ENCODE assay signal across 9 cellular contexts in genomic region chr11:2398664-2399355, GRCh38. TPM values are rescaled to one million over a fixed set of nuclear protein-coding genes. Genes with fewer than 3 reads are reported as not detected.
A peak's percentile ranks its signal among the peaks of the same experiment; 100 is the strongest.
DNase-seq lines count a peak whose midpoint lies in the region; ATAC-seq and TF ChIP-seq lines count a peak whose summit lies in the region.
"Had no signal": no experiment of that assay in that cellular context is flagged by ENCODE, and none has a peak within 500 bp of the region (broad histone marks: within the 10 kb centered on the region; RNA-seq: fewer than 3 reads in every experiment).

No MANE protein-coding gene starts in this region.

- peaks cover 19% of the 10 kb centered on the region for H3K79me2 ChIP-seq in neural progenitor cell (ENCODE audit: low read depth)

- H3K9me3 ChIP-seq in CD4-positive, CD25-positive, alpha-beta regulatory T cell (ENCODE audit: control insufficient read depth in 2 of 2, low read length in 2 of 2) = no peaks in the 10 kb centered on the region
- no peaks in the 10 kb centered on the region for H3K9me3 ChIP-seq in neural progenitor cell (ENCODE audit: low read depth)

- H3K9ac ChIP-seq in neural progenitor cell = no peak overlapping the region

- no peak overlapping the region for H3K4me3 ChIP-seq in CD4-positive, CD25-positive, alpha-beta regulatory T cell (ENCODE audit: low read depth, low read length)
- H3K4me3 ChIP-seq in LNCaP clone FGC (ENCODE audit: low read depth, low read length) (peak overlapping the region; percentile 100), choroid plexus epithelial cell (ENCODE audit: low read depth, low read length) (peak overlapping the region; percentile 86), neural progenitor cell (no peak overlapping the region)

- DNase-seq in CD4-positive, CD25-positive, alpha-beta regulatory T cell = no peak
- DNase-seq in LNCaP clone FGC (ENCODE audit: low read depth) = no peak
- DNase-seq in choroid plexus epithelial cell (ENCODE audit: low read depth) = no peak
- DNase-seq in neural progenitor cell (ENCODE audit: low spot score) = no peak
- DNase-seq in mesenteric fat pad (ENCODE audit: low spot score) = no peak
- no peak for DNase-seq in NCI-H345 treated with DMSO at 0.1 percent for 48 hours (lab: John Stamatoyannopoulos, UW; ENCODE audit: unreplicated experiment)
- no peak for DNase-seq in ACHN

- H2AFZ ChIP-seq in neural progenitor cell (replicated peaks) = no peak overlapping the region

- no peaks in the 10 kb centered on the region for H3K27me3 ChIP-seq in CD4-positive, CD25-positive, alpha-beta regulatory T cell (ENCODE audit: control insufficient read depth, insufficient read depth, low read length)
- H3K27me3 ChIP-seq in neural progenitor cell = no peaks in the 10 kb centered on the region

- peak overlapping the region; percentile 74 for H3K4me2 ChIP-seq in neural progenitor cell

- in situ Hi-C loops in ACHN (cut with HindIII; ENCODE audit: low pct_ligation_motif_present, low pct_unique_long_range_greater_than_20kb, low sequenced_read_pairs) = no loop called here

- H4K20me1 ChIP-seq in neural progenitor cell (ENCODE audit: low read depth) = peaks cover 8% of the 10 kb centered on the region

- peaks cover 21% of the 10 kb centered on the region for H3K4me1 ChIP-seq in CD4-positive, CD25-positive, alpha-beta regulatory T cell (ENCODE audit: control insufficient read depth, insufficient read depth, low read length, poor library complexity, severe bottlenecking)
- peaks cover 5% of the 10 kb centered on the region for H3K4me1 ChIP-seq in neural progenitor cell

- peaks cover 3% of the 10 kb centered on the region for H3K36me3 Mint-ChIP-seq in CD4-positive, CD25-positive, alpha-beta regulatory T cell
- no peaks in the 10 kb centered on the region for H3K36me3 Mint-ChIP-seq in neural progenitor cell

- H3K27me3 Mint-ChIP-seq in CD4-positive, CD25-positive, alpha-beta regulatory T cell = no peaks in the 10 kb centered on the region
- H3K27me3 Mint-ChIP-seq in neural progenitor cell (ENCODE audit: insufficient read depth, low read depth) = no peaks in the 10 kb centered on the region

- peaks cover 19% of the 10 kb centered on the region for H3K36me3 ChIP-seq in CD4-positive, CD25-positive, alpha-beta regulatory T cell (ENCODE audit: control insufficient read depth, insufficient read depth, low read length)
- H3K36me3 ChIP-seq in neural progenitor cell = no peaks in the 10 kb centered on the region

- ATAC-seq in CD4-positive, CD25-positive, alpha-beta regulatory T cell (ENCODE audit: low read depth in 2 of 2) = no peak
- ATAC-seq in GM18498 (IDR thresholded peaks at IDR 0.05; ENCODE audit: unreplicated experiment) = no peak

- H3K4me3 Mint-ChIP-seq in CD4-positive, CD25-positive, alpha-beta regulatory T cell = peak overlapping the region; percentile 88 to 97 (median 92)
- peak overlapping the region; percentile 92 for H3K4me3 Mint-ChIP-seq in neural progenitor cell

- peak overlapping the region; percentile 97 for H3K27ac ChIP-seq in CD4-positive, CD25-positive, alpha-beta regulatory T cell (ENCODE audit: insufficient read depth, low read length, poor library complexity, severe bottlenecking)
- H3K27ac ChIP-seq in neural progenitor cell = peak overlapping the region; percentile 73

- peaks cover 22% of the 10 kb centered on the region for H3F3A ChIP-seq in neural progenitor cell (ENCODE audit: low read depth)

- peaks cover 0 to 26% (median 9%) of the 10 kb centered on the region in 4 donors for H3K4me1 Mint-ChIP-seq in CD4-positive, CD25-positive, alpha-beta regulatory T cell
- H3K4me1 Mint-ChIP-seq in neural progenitor cell = peaks cover 6% of the 10 kb centered on the region

- no peaks in the 10 kb centered on the region for H3K9me3 Mint-ChIP-seq in CD4-positive, CD25-positive, alpha-beta regulatory T cell
- H3K9me3 Mint-ChIP-seq in neural progenitor cell = no peaks in the 10 kb centered on the region

- no peak for TF ChIP-seq CTCF in LNCaP clone FGC (IDR thresholded peaks at IDR 0.05; ENCODE audit: control insufficient read depth, extremely low read depth, insufficient read depth)
- TF ChIP-seq CTCF in choroid plexus epithelial cell (conservative IDR thresholded peaks at IDR 0.05; ENCODE audit: low read depth, low read length) = no peak
- no peak for TF ChIP-seq CTCF in neural progenitor cell (IDR thresholded peaks at IDR 0.05)

- H3K27ac Mint-ChIP-seq in CD4-positive, CD25-positive, alpha-beta regulatory T cell = peak overlapping the region; percentile 60 to 93 (median 90)
- H3K27ac Mint-ChIP-seq in neural progenitor cell = peak overlapping the region; percentile 53

RNA-seq across cellular contexts. Expression of gene TSSC4, which starts 1.7 kb away (rescaled TPM):
- total RNA-seq in CD4-positive, CD25-positive, alpha-beta regulatory T cell = 59.6 TPM
- 10 to 100 TPM; 68.5 to 97.4 (median 76.9) TPM for polyA plus RNA-seq in CD4-positive, CD25-positive, alpha-beta regulatory T cell
- total RNA-seq in neural progenitor cell (ENCODE audit: low replicate concordance) (11.1 and 30.2 TPM in 2 replicates), mesenteric fat pad (55.2 TPM)

RNA-seq across cellular contexts. Expression of gene CD81, which starts 21.7 kb away (rescaled TPM):
- total RNA-seq in CD4-positive, CD25-positive, alpha-beta regulatory T cell = 156 TPM
- polyA plus RNA-seq in CD4-positive, CD25-positive, alpha-beta regulatory T cell = 10 to 100 TPM; 13.2 to 35.4 (median 16.2) TPM
- 87.6 and 181 TPM in 2 replicates for total RNA-seq in neural progenitor cell (ENCODE audit: low replicate concordance)
- total RNA-seq in mesenteric fat pad = 723 TPM

RNA-seq across cellular contexts. Expression of gene TRPM5, which starts 45.5 kb away (rescaled TPM):
- 0.17 TPM for total RNA-seq in CD4-positive, CD25-positive, alpha-beta regulatory T cell
- polyA plus RNA-seq in CD4-positive, CD25-positive, alpha-beta regulatory T cell = not detected
- total RNA-seq in neural progenitor cell (ENCODE audit: low replicate concordance) (0.34 TPM in 1 of 2 replicates, not detected in the other), mesenteric fat pad (not detected)
- total RNA-seq: myocyte had no signal

RNA-seq across cellular contexts. Expression of gene KCNQ1, which starts 46.0 kb away (rescaled TPM):
- total RNA-seq in CD4-positive, CD25-positive, alpha-beta regulatory T cell = 13.4 TPM
- polyA plus RNA-seq in CD4-positive, CD25-positive, alpha-beta regulatory T cell = 1 to 10 TPM; 5.5 to 7.9 (median 6.4) TPM
- total RNA-seq in neural progenitor cell (ENCODE audit: low replicate concordance) (0.11 and 0.99 TPM in 2 replicates), mesenteric fat pad (10.7 TPM)

Comparison
In these comparisons a context has a peak if more than half of its experiments do, and no peak if none do; other contexts are left out.
1. H3K4me3 ChIP-seq: peak in LNCaP clone FGC (single experiment) and choroid plexus epithelial cell (single experiment); none in CD4-positive, CD25-positive, alpha-beta regulatory T cell (single experiment) and neural progenitor cell (single experiment).